ENCODE assay signal across 1 cellular context in the genomic region with DNA sequence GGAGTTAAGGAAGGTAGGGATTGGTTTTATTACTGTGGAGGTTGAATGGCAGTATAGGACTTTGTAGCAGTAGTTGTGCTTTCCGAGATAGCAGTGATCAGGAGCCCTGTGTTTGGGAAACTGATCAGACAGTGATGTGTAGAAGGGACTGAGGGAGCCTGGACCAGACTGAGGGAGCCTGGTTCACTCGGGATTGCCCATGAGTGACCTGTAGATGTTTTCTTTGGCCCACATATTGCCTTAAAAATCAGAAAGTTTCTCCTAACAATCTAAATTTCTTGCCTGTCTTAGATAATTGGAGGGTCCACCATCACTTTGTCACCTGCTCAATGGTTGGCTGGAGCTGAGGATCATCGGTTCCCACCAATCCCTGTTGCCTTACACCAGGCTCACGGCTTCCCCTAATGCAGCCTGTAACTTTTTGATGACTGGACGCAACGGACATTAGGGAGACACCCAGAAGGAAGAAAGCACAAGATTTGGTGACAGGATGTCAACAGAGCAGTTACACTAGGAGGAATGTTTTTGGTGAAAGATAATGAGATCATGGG.
TF ChIP-seq lines count a peak whose summit lies in the region.

No MANE protein-coding gene starts in this region.

TF ChIP-seq in GM23338, 12 proteins besides CTCF, POLR2A, EP300 and RAD21 (continued from another document):
- TF ChIP-seq, protein P1, sequence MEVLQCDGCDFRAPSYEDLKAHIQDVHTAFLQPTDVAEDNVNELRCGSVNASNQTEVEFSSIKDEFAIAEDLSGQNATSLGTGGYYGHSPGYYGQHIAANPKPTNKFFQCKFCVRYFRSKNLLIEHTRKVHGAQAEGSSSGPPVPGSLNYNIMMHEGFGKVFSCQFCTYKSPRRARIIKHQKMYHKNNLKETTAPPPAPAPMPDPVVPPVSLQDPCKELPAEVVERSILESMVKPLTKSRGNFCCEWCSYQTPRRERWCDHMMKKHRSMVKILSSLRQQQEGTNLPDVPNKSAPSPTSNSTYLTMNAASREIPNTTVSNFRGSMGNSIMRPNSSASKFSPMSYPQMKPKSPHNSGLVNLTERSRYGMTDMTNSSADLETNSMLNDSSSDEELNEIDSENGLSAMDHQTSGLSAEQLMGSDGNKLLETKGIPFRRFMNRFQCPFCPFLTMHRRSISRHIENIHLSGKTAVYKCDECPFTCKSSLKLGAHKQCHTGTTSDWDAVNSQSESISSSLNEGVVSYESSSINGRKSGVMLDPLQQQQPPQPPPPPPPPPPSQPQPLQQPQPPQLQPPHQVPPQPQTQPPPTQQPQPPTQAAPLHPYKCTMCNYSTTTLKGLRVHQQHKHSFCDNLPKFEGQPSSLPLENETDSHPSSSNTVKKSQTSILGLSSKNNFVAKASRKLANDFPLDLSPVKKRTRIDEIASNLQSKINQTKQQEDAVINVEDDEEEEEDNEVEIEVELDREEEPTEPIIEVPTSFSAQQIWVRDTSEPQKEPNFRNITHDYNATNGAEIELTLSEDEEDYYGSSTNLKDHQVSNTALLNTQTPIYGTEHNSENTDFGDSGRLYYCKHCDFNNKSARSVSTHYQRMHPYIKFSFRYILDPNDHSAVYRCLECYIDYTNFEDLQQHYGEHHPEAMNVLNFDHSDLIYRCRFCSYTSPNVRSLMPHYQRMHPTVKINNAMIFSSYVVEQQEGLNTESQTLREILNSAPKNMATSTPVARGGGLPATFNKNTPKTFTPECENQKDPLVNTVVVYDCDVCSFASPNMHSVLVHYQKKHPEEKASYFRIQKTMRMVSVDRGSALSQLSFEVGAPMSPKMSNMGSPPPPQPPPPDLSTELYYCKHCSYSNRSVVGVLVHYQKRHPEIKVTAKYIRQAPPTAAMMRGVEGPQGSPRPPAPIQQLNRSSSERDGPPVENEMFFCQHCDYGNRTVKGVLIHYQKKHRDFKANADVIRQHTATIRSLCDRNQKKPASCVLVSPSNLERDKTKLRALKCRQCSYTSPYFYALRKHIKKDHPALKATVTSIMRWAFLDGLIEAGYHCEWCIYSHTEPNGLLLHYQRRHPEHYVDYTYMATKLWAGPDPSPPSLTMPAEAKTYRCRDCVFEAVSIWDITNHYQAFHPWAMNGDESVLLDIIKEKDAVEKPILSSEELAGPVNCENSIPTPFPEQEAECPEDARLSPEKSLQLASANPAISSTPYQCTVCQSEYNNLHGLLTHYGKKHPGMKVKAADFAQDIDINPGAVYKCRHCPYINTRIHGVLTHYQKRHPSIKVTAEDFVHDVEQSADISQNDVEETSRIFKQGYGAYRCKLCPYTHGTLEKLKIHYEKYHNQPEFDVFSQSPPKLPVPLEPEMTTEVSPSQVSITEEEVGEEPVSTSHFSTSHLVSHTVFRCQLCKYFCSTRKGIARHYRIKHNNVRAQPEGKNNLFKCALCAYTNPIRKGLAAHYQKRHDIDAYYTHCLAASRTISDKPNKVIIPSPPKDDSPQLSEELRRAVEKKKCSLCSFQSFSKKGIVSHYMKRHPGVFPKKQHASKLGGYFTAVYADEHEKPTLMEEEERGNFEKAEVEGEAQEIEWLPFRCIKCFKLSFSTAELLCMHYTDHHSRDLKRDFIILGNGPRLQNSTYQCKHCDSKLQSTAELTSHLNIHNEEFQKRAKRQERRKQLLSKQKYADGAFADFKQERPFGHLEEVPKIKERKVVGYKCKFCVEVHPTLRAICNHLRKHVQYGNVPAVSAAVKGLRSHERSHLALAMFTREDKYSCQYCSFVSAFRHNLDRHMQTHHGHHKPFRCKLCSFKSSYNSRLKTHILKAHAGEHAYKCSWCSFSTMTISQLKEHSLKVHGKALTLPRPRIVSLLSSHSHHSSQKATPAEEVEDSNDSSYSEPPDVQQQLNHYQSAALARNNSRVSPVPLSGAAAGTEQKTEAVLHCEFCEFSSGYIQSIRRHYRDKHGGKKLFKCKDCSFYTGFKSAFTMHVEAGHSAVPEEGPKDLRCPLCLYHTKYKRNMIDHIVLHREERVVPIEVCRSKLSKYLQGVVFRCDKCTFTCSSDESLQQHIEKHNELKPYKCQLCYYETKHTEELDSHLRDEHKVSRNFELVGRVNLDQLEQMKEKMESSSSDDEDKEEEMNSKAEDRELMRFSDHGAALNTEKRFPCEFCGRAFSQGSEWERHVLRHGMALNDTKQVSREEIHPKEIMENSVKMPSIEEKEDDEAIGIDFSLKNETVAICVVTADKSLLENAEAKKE (CRISPR knock-in tag; IDR thresholded peaks at IDR 0.05) = no peak
- TF ChIP-seq EZH2 (IDR thresholded peaks at IDR 0.05; ENCODE audit: low read depth, unreplicated experiment) (no peak), NANOG (IDR thresholded peaks at IDR 0.05; ENCODE audit: borderline replicate concordance) (no peak), EZH2phosphoT487 (IDR thresholded peaks at IDR 0.05; ENCODE audit: unreplicated experiment) (no peak), CREB1 (CRISPR knock-in tag; IDR thresholded peaks at IDR 0.05; ENCODE audit: low read depth) (no peak)
TF ChIP-seq in GM23338: peak in this region for 0.
